Comparison of ENCODE assay signal across 17 cellular contexts in genomic region chr11:15430381-15430780, GRCh38.
DNase-seq lines count a peak whose midpoint lies in the region; TF ChIP-seq lines count a peak whose summit lies in the region.
"Had no signal": no experiment of that assay in that cellular context is flagged by ENCODE, and none has a peak within 500 bp of the region (broad histone marks: within the 10 kb centered on the region; RNA-seq: fewer than 3 reads in every experiment).

No MANE protein-coding gene starts in this region.

- peak; percentile 72 for DNase-seq in epithelial cell of proximal tubule (ENCODE audit: low read depth)
- DNase-seq in kidney tubule cell (ENCODE audit: low spot score) = peak; percentile 86
- no peak for DNase-seq in NCI-H1092 treated with DMSO at 0.1 percent for 48 hours (lab: John Stamatoyannopoulos, UW)
- no peak for DNase-seq in stimulated activated CD4-positive, alpha-beta T cell treated with anti-CD3 and anti-CD28 coated beads, Interleukin-12 subunit alpha, Interleukin-12 subunit beta, amount 100 ng/mL, for 4 hours
- no peak for DNase-seq in activated CD4-positive, alpha-beta T cell treated with anti-CD3 and anti-CD28 coated beads for 4 hours
- DNase-seq: 8988T; ACHN; BE2C; C1 segment of cervical spinal cord; Calu3; CD4-positive, alpha-beta memory T cell; CD4-positive, CD25-positive, alpha-beta regulatory T cell; CD8-positive, alpha-beta memory T cell; COR-L47; DMS79 treated with DMSO at 0.1 percent for 48 hours; GF-D8 had no signal

- H3K4me3 ChIP-seq in epithelial cell of proximal tubule (ENCODE audit: low read depth, low read length) = no peak overlapping the region
- H3K4me3 ChIP-seq: BLaER1 had no signal

- no peak for TF ChIP-seq CTCF in epithelial cell of proximal tubule (conservative IDR thresholded peaks at IDR 0.05; ENCODE audit: low read depth, low read length)

Comparison
In these comparisons a context has a peak if more than half of its experiments do, and no peak if none do; other contexts are left out.
1. DNase-seq: peak in epithelial cell of proximal tubule (single experiment) and kidney tubule cell (single experiment); none in NCI-H1092 treated with DMSO at 0.1 percent for 48 hours (single experiment), stimulated activated CD4-positive, alpha-beta T cell treated with anti-CD3 and anti-CD28 coated beads, Interleukin-12 subunit alpha, Interleukin-12 subunit beta, amount 100 ng/mL, for 4 hours (single experiment) and activated CD4-positive, alpha-beta T cell treated with anti-CD3 and anti-CD28 coated beads for 4 hours (0 of 2).